In the genomic region with DNA sequence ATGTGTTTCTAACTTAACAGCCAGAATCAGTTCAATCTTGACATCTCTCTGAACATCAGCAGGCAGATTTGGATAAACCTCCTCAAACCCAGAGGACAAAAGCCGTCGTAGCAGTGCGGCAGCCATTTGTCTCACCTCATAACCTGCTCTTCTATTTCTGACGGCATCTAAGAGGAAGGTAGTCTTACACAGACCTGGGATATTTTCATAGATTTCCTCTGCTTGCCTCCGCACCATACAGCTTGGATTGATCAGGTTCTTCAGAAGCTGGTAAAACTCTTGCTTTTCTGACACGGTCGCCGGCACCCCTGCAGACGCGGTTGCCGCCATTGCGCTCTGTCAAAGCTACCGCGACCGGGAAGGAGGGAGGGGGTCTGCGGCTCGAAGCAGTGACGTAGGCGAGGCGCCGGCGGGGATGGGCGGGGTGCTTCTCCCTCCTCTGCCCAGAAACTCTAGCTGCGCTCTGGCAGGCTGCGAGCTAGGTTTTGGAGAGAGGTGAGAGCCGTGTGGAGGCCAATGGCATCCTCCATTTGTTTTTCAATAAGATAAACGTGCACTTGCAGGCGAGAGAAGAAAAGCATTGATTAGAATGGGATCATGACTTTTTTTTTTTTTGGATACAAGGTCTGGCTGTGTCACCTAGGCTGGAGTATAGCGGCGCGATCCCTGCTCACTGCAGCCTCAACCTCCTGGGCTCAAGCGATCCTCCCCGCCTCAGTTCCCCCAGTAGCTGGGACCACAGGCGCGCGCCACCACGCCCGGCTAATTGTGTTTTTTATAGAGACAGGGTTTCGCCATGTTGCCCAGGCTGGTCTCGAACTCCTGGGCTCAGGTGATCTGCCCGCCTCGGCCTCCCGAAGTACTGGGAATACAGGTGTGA, we compare ENCODE assay signal across 1 cellular context.
TF ChIP-seq lines count a peak whose summit lies in the region.

A gene (minus strand): TSS at position 347 of the 880 bp plus-strand sequence. CDS start 17 bp downstream, at position 330.

TF ChIP-seq in K562, 482 proteins besides CTCF, POLR2A, EP300 and RAD21 (continued from another document and continues in another):
- TF ChIP-seq MEF2D (tag; conservative IDR thresholded peaks at IDR 0.05; ENCODE audit: low read depth) (no peak), SIRT6 (IDR thresholded peaks at IDR 0.05; ENCODE audit: low read depth, low read length) (no peak), TEAD2 (tag; IDR thresholded peaks at IDR 0.05) (no peak), CTBP1 (IDR thresholded peaks at IDR 0.05; ENCODE audit: borderline replicate concordance) (no peak), XRCC3 (IDR thresholded peaks at IDR 0.05) (no peak), ZNF316 (IDR thresholded peaks at IDR 0.05) (no peak), CBX8 (IDR thresholded peaks at IDR 0.05; ENCODE audit: borderline replicate concordance, extremely low read depth, low read depth, low read length, poor library complexity, severe bottlenecking) (no peak), ZNF146 (CRISPR knock-in tag; IDR thresholded peaks at IDR 0.05; ENCODE audit: unreplicated experiment) (no peak), BHLHE40 (IDR thresholded peaks at IDR 0.05; ENCODE audit: low read length) (no peak; the same call in 1 of the 2 replicates), KDM1A (IDR thresholded peaks at IDR 0.05) (no peak), POU5F1 (IDR thresholded peaks at IDR 0.05; ENCODE audit: borderline replicate concordance, low read depth, low read length, partially characterized antibody) (no peak), OTX1 (CRISPR knock-in tag; IDR thresholded peaks at IDR 0.05) (no peak), ZNF717 (CRISPR knock-in tag; IDR thresholded peaks at IDR 0.05) (no peak), CREB1 (IDR thresholded peaks at IDR 0.05) (peak; percentile 99), CREB1 (CRISPR knock-in tag; IDR thresholded peaks at IDR 0.05) (peak; percentile 99), EP400 (IDR thresholded peaks at IDR 0.05) (peak; percentile 71), MECOM (CRISPR knock-in tag; IDR thresholded peaks at IDR 0.05) (no peak), DIDO1 (tag; IDR thresholded peaks at IDR 0.05; ENCODE audit: low read depth) (peak; percentile 92), CAMTA2 (CRISPR knock-in tag; conservative IDR thresholded peaks at IDR 0.05) (no peak), SNIP1 (IDR thresholded peaks at IDR 0.05; ENCODE audit: low read depth) (no peak), ELF4 (CRISPR knock-in tag; IDR thresholded peaks at IDR 0.05) (no peak), ZFP1 (CRISPR knock-in tag; IDR thresholded peaks at IDR 0.05) (no peak), SMARCE1 (IDR thresholded peaks at IDR 0.05) (no peak), ZNF75A (CRISPR knock-in tag; IDR thresholded peaks at IDR 0.05) (no peak), ZNF253 (CRISPR knock-in tag; conservative IDR thresholded peaks at IDR 0.05) (no peak), ZNF668 (CRISPR knock-in tag; IDR thresholded peaks at IDR 0.05) (no peak), SUPT5H (IDR thresholded peaks at IDR 0.05) (peak; percentile 77), NR2C2 (CRISPR knock-in tag; IDR thresholded peaks at IDR 0.05) (no peak), NR2C2 (tag; IDR thresholded peaks at IDR 0.05) (peak; percentile 16; the same call in 1 of the 2 replicates), TBL1XR1 (IDR thresholded peaks at IDR 0.05; ENCODE audit: low read length in 2 of 2) (peak in 1 of 2 experiments; percentile 86; a peak in 2 of 4 replicates), ARNT (IDR thresholded peaks at IDR 0.05) (no peak)
- TF ChIP-seq, protein P1, sequence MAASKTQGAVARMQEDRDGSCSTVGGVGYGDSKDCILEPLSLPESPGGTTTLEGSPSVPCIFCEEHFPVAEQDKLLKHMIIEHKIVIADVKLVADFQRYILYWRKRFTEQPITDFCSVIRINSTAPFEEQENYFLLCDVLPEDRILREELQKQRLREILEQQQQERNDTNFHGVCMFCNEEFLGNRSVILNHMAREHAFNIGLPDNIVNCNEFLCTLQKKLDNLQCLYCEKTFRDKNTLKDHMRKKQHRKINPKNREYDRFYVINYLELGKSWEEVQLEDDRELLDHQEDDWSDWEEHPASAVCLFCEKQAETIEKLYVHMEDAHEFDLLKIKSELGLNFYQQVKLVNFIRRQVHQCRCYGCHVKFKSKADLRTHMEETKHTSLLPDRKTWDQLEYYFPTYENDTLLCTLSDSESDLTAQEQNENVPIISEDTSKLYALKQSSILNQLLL (CRISPR knock-in tag; IDR thresholded peaks at IDR 0.05; ENCODE audit: borderline replicate concordance), result no peak
- TF ChIP-seq, protein P2, sequence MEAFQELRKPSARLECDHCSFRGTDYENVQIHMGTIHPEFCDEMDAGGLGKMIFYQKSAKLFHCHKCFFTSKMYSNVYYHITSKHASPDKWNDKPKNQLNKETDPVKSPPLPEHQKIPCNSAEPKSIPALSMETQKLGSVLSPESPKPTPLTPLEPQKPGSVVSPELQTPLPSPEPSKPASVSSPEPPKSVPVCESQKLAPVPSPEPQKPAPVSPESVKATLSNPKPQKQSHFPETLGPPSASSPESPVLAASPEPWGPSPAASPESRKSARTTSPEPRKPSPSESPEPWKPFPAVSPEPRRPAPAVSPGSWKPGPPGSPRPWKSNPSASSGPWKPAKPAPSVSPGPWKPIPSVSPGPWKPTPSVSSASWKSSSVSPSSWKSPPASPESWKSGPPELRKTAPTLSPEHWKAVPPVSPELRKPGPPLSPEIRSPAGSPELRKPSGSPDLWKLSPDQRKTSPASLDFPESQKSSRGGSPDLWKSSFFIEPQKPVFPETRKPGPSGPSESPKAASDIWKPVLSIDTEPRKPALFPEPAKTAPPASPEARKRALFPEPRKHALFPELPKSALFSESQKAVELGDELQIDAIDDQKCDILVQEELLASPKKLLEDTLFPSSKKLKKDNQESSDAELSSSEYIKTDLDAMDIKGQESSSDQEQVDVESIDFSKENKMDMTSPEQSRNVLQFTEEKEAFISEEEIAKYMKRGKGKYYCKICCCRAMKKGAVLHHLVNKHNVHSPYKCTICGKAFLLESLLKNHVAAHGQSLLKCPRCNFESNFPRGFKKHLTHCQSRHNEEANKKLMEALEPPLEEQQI (IDR thresholded peaks at IDR 0.05), result no peak
- TF ChIP-seq, protein P3, sequence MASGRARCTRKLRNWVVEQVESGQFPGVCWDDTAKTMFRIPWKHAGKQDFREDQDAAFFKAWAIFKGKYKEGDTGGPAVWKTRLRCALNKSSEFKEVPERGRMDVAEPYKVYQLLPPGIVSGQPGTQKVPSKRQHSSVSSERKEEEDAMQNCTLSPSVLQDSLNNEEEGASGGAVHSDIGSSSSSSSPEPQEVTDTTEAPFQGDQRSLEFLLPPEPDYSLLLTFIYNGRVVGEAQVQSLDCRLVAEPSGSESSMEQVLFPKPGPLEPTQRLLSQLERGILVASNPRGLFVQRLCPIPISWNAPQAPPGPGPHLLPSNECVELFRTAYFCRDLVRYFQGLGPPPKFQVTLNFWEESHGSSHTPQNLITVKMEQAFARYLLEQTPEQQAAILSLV (tag; IDR thresholded peaks at IDR 0.05), result no peak
- TF ChIP-seq, protein P4, sequence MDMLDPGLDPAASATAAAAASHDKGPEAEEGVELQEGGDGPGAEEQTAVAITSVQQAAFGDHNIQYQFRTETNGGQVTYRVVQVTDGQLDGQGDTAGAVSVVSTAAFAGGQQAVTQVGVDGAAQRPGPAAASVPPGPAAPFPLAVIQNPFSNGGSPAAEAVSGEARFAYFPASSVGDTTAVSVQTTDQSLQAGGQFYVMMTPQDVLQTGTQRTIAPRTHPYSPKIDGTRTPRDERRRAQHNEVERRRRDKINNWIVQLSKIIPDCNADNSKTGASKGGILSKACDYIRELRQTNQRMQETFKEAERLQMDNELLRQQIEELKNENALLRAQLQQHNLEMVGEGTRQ (CRISPR knock-in tag; IDR thresholded peaks at IDR 0.05), result no peak
- TF ChIP-seq, protein P5, sequence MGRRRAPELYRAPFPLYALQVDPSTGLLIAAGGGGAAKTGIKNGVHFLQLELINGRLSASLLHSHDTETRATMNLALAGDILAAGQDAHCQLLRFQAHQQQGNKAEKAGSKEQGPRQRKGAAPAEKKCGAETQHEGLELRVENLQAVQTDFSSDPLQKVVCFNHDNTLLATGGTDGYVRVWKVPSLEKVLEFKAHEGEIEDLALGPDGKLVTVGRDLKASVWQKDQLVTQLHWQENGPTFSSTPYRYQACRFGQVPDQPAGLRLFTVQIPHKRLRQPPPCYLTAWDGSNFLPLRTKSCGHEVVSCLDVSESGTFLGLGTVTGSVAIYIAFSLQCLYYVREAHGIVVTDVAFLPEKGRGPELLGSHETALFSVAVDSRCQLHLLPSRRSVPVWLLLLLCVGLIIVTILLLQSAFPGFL (CRISPR knock-in tag; IDR thresholded peaks at IDR 0.05), result no peak
- TF ChIP-seq, protein P6, sequence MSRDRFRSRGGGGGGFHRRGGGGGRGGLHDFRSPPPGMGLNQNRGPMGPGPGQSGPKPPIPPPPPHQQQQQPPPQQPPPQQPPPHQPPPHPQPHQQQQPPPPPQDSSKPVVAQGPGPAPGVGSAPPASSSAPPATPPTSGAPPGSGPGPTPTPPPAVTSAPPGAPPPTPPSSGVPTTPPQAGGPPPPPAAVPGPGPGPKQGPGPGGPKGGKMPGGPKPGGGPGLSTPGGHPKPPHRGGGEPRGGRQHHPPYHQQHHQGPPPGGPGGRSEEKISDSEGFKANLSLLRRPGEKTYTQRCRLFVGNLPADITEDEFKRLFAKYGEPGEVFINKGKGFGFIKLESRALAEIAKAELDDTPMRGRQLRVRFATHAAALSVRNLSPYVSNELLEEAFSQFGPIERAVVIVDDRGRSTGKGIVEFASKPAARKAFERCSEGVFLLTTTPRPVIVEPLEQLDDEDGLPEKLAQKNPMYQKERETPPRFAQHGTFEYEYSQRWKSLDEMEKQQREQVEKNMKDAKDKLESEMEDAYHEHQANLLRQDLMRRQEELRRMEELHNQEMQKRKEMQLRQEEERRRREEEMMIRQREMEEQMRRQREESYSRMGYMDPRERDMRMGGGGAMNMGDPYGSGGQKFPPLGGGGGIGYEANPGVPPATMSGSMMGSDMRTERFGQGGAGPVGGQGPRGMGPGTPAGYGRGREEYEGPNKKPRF (IDR thresholded peaks at IDR 0.05; ENCODE audit: low read depth, low read length), result no peak
- TF ChIP-seq, protein P7, sequence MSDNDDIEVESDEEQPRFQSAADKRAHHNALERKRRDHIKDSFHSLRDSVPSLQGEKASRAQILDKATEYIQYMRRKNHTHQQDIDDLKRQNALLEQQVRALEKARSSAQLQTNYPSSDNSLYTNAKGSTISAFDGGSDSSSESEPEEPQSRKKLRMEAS (CRISPR knock-in tag; IDR thresholded peaks at IDR 0.05), result no peak
- TF ChIP-seq, protein P8, sequence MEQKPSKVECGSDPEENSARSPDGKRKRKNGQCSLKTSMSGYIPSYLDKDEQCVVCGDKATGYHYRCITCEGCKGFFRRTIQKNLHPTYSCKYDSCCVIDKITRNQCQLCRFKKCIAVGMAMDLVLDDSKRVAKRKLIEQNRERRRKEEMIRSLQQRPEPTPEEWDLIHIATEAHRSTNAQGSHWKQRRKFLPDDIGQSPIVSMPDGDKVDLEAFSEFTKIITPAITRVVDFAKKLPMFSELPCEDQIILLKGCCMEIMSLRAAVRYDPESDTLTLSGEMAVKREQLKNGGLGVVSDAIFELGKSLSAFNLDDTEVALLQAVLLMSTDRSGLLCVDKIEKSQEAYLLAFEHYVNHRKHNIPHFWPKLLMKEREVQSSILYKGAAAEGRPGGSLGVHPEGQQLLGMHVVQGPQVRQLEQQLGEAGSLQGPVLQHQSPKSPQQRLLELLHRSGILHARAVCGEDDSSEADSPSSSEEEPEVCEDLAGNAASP (IDR thresholded peaks at IDR 0.05), result no peak
- TF ChIP-seq, protein P9, sequence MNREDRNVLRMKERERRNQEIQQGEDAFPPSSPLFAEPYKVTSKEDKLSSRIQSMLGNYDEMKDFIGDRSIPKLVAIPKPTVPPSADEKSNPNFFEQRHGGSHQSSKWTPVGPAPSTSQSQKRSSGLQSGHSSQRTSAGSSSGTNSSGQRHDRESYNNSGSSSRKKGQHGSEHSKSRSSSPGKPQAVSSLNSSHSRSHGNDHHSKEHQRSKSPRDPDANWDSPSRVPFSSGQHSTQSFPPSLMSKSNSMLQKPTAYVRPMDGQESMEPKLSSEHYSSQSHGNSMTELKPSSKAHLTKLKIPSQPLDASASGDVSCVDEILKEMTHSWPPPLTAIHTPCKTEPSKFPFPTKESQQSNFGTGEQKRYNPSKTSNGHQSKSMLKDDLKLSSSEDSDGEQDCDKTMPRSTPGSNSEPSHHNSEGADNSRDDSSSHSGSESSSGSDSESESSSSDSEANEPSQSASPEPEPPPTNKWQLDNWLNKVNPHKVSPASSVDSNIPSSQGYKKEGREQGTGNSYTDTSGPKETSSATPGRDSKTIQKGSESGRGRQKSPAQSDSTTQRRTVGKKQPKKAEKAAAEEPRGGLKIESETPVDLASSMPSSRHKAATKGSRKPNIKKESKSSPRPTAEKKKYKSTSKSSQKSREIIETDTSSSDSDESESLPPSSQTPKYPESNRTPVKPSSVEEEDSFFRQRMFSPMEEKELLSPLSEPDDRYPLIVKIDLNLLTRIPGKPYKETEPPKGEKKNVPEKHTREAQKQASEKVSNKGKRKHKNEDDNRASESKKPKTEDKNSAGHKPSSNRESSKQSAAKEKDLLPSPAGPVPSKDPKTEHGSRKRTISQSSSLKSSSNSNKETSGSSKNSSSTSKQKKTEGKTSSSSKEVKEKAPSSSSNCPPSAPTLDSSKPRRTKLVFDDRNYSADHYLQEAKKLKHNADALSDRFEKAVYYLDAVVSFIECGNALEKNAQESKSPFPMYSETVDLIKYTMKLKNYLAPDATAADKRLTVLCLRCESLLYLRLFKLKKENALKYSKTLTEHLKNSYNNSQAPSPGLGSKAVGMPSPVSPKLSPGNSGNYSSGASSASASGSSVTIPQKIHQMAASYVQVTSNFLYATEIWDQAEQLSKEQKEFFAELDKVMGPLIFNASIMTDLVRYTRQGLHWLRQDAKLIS (CRISPR knock-in tag; IDR thresholded peaks at IDR 0.05), result 0 out of 2 replicates have a peak, but pooled peaks have one; percentile 28
- TF ChIP-seq, protein P10, sequence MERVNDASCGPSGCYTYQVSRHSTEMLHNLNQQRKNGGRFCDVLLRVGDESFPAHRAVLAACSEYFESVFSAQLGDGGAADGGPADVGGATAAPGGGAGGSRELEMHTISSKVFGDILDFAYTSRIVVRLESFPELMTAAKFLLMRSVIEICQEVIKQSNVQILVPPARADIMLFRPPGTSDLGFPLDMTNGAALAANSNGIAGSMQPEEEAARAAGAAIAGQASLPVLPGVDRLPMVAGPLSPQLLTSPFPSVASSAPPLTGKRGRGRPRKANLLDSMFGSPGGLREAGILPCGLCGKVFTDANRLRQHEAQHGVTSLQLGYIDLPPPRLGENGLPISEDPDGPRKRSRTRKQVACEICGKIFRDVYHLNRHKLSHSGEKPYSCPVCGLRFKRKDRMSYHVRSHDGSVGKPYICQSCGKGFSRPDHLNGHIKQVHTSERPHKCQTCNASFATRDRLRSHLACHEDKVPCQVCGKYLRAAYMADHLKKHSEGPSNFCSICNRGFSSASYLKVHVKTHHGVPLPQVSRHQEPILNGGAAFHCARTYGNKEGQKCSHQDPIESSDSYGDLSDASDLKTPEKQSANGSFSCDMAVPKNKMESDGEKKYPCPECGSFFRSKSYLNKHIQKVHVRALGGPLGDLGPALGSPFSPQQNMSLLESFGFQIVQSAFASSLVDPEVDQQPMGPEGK (CRISPR knock-in tag; IDR thresholded peaks at IDR 0.05; ENCODE audit: borderline replicate concordance), result no peak
- TF ChIP-seq, protein P11, sequence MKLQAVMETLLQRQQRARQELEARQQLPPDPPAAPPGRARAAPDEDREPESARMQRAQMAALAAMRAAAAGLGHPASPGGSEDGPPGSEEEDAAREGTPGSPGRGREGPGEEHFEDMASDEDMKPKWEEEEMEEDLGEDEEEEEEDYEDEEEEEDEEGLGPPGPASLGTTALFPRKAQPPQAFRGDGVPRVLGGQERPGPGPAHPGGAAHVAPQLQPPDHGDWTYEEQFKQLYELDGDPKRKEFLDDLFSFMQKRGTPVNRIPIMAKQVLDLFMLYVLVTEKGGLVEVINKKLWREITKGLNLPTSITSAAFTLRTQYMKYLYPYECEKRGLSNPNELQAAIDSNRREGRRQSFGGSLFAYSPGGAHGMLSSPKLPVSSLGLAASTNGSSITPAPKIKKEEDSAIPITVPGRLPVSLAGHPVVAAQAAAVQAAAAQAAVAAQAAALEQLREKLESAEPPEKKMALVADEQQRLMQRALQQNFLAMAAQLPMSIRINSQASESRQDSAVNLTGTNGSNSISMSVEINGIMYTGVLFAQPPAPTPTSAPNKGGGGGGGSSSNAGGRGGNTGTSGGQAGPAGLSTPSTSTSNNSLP (IDR thresholded peaks at IDR 0.05; ENCODE audit: borderline replicate concordance, low read depth, low read length), result no peak
